ENCODE assay signal across 10 cellular contexts in the genomic region with DNA sequence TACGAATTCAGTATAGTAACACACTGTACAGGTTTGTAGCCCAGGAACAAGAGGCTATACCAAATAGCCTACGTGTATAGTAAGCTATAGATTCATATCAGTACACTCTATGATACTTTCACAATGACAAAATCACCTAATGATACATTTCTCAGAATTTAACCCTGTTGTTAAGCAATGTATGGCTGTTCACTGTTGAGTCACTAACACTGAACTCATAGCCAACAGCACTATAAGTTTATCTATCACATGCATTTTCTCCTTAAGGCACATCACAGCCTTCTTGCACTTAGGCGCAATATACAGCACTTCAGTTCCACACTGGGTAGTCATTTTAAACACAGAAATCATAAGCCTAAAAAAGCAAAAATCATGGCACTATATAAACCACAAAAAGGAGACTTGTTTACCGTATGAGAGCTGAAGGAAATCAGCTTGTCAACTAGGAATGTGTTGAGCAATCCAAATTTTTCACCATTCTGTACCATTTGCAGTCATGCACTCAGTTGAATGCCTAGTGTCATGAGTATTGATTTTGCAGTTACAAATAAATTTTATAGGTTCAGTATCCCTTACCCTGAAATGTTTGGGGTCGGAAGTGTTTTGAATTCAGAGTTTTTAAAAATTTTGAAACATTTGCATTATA. TPM values are rescaled to one million over a fixed set of nuclear protein-coding genes. Genes with fewer than 3 reads are reported as not detected.
DNase-seq lines count a peak whose midpoint lies in the region; ATAC-seq, FAIRE-seq and TF ChIP-seq lines count a peak whose summit lies in the region.
"Had no signal": no experiment of that assay in that cellular context is flagged by ENCODE, and none has a peak within 500 bp of the region (broad histone marks: within the 10 kb centered on the region; RNA-seq: fewer than 3 reads in every experiment).

No MANE protein-coding gene starts in this region.

- peak overlapping the region; percentile 0; the same call in 1 of the 3 replicates for H2BK15ac ChIP-seq in IMR-90 (ENCODE audit: low read depth, low read length)
- no peak overlapping the region for H2BK15ac ChIP-seq in mesenchymal stem cell (ENCODE audit: low read depth, poor library complexity, severe bottlenecking)

- no peak overlapping the region for H2AFZ ChIP-seq in IMR-90 (replicated peaks; ENCODE audit: low read length, poor library complexity)
- H2AFZ ChIP-seq in mesenchymal stem cell (ENCODE audit: low read depth, low read length), result no peak overlapping the region

- H3K18ac ChIP-seq in IMR-90 (ENCODE audit: low read depth, low read length) (peak overlapping the region; percentile 53; the same call in 1 of the 2 replicates), mesenchymal stem cell (ENCODE audit: low read depth in 1 of 2, low read length in 2 of 2) (no peak overlapping the region)

- H3K4me1 ChIP-seq in IMR-90 (ENCODE audit: control insufficient read depth, insufficient read depth, low read length), result peaks cover 4% of the 10 kb centered on the region; the same call in 1 of the 2 replicates
- peaks cover 63% of the 10 kb centered on the region for H3K4me1 ChIP-seq in adipocyte (ENCODE audit: control insufficient read depth, insufficient read depth, low read length)
- H3K4me1 ChIP-seq in mesenchymal stem cell (ENCODE audit: control insufficient read depth, insufficient read depth, low read depth, low read length), result no peaks in the 10 kb centered on the region
- H3K4me1 ChIP-seq in CD8-positive, alpha-beta memory T cell (ENCODE audit: insufficient read depth, low read length), result no peaks in the 10 kb centered on the region

- in situ Hi-C loops in IMR-90 (cut with MboI; ENCODE audit: low sequenced_read_pairs), result no loop called here

- peak; percentile 32 for FAIRE-seq in D721Med (lab: Jason Lieb, UNC)

- TF ChIP-seq RAD21 in IMR-90 (IDR thresholded peaks at IDR 0.05; ENCODE audit: low read length), result no peak

- DNase-seq in D721Med (ENCODE audit: insufficient read length, low spot score), result no peak
- peak; percentile 71 for DNase-seq in IMR-90
- peak; percentile 72 for DNase-seq in adipocyte (ENCODE audit: low read depth)
- DNase-seq in mesenchymal stem cell, result peak; percentile 82
- DNase-seq in CD8-positive, alpha-beta memory T cell, result no peak
- no peak for DNase-seq in DMS79 (lab: John Stamatoyannopoulos, UW)
- DNase-seq: central memory CD4-positive, alpha-beta T cell; GOT3 had no signal

- peak; percentile 65 for ATAC-seq in IMR-90 (ENCODE audit: low read depth)
- no peak for ATAC-seq in HG03457 (IDR thresholded peaks at IDR 0.05; ENCODE audit: unreplicated experiment)
- ATAC-seq in GM19452 (IDR thresholded peaks at IDR 0.05; ENCODE audit: unreplicated experiment), result no peak

- peaks cover 0 to 7% (median 0%) of the 10 kb centered on the region in 5 donors for H3K9me3 Mint-ChIP-seq in CD8-positive, alpha-beta memory T cell

- H2BK12ac ChIP-seq in mesenchymal stem cell (ENCODE audit: low read length in 2 of 2), result no peak overlapping the region

- no peaks in the 10 kb centered on the region for H3K9me3 ChIP-seq in IMR-90 (ENCODE audit: control insufficient read depth, insufficient read depth, low read length)
- no peaks in the 10 kb centered on the region for H3K9me3 ChIP-seq in adipocyte (ENCODE audit: control insufficient read depth, low read length)
- H3K9me3 ChIP-seq in mesenchymal stem cell (ENCODE audit: control insufficient read depth, low read length), result peaks cover 13% of the 10 kb centered on the region
- no peaks in the 10 kb centered on the region for H3K9me3 ChIP-seq in CD8-positive, alpha-beta memory T cell (ENCODE audit: low read length)

- H3K9me1 ChIP-seq in IMR-90 (ENCODE audit: insufficient read depth, low read length), result no peaks in the 10 kb centered on the region; the same call in 1 of the 2 replicates

- peak overlapping the region; percentile 40; the same call in 1 of the 2 replicates for H3K56ac ChIP-seq in IMR-90 (ENCODE audit: extremely low read depth, insufficient read depth, low read length)

- dilution Hi-C loops in IMR-90 (cut with HindIII; ENCODE audit: low sequenced_read_pairs, unreplicated experiment), result no loop called here

- H3K23ac ChIP-seq in IMR-90 (ENCODE audit: low read depth, low read length) (peak overlapping the region; percentile 21; the same call in 1 of the 2 replicates), mesenchymal stem cell (ENCODE audit: low read length in 2 of 2) (no peak overlapping the region)

- no peak overlapping the region for H4K5ac ChIP-seq in IMR-90 (ENCODE audit: low read depth, low read length)

- H3K36me3 Mint-ChIP-seq in CD8-positive, alpha-beta memory T cell, result peaks cover 2 to 14% (median 3%) of the 10 kb centered on the region in 3 donors

- H3K4me3 ChIP-seq in IMR-90 (ENCODE audit: insufficient read depth, low read depth, low read length) (no peak overlapping the region), adipocyte (ENCODE audit: low read length) (peak overlapping the region; percentile 38), mesenchymal stem cell (ENCODE audit: insufficient read depth in 1 of 2, low read depth in 1 of 2, low read length in 2 of 2) (peak overlapping the region in 1 of 2 experiments; percentile 12)
- no peak overlapping the region for H3K4me3 ChIP-seq in CD8-positive, alpha-beta memory T cell (ENCODE audit: low read length)

- TF ChIP-seq CTCF in D721Med (IDR thresholded peaks at IDR 0.05; ENCODE audit: insufficient read depth, missing control alignments), result no peak
- TF ChIP-seq CTCF in IMR-90 (conservative IDR thresholded peaks at IDR 0.05; ENCODE audit: low read depth, low read length), result no peak

- H3K36me3 ChIP-seq in IMR-90 (ENCODE audit: control insufficient read depth, insufficient read depth, low read length) (no peaks in the 10 kb centered on the region), adipocyte (ENCODE audit: control insufficient read depth, insufficient read depth, low read length, severe bottlenecking) (no peaks in the 10 kb centered on the region), mesenchymal stem cell (ENCODE audit: control insufficient read depth in 1 of 2, insufficient read depth in 2 of 2, low read depth in 1 of 2, low read length in 2 of 2) (no peaks in the 10 kb centered on the region)
- no peaks in the 10 kb centered on the region for H3K36me3 ChIP-seq in CD8-positive, alpha-beta memory T cell (ENCODE audit: insufficient read depth, low read length)

- peak overlapping the region; percentile 99 for H2BK20ac ChIP-seq in IMR-90 (ENCODE audit: low read depth, low read length)

- peaks cover 0 to 7% (median 2%) of the 10 kb centered on the region in 3 donors for H3K4me1 Mint-ChIP-seq in CD8-positive, alpha-beta memory T cell

- H3K27ac Mint-ChIP-seq in CD8-positive, alpha-beta memory T cell, result no peak overlapping the region

- H3K4ac ChIP-seq in IMR-90 (ENCODE audit: low read depth, low read length) (peak overlapping the region; percentile 13; the same call in 1 of the 2 replicates), mesenchymal stem cell (ENCODE audit: low read depth in 1 of 2, low read length in 2 of 2) (no peak overlapping the region)

- H2BK5ac ChIP-seq in IMR-90 (ENCODE audit: low read depth, low read length, poor library complexity, severe bottlenecking) (peak overlapping the region; percentile 95), mesenchymal stem cell (ENCODE audit: low read depth, low read length, poor library complexity, severe bottlenecking) (no peak overlapping the region)

- H2BK120ac ChIP-seq in IMR-90 (ENCODE audit: low read depth, low read length) (peak overlapping the region; percentile 80), mesenchymal stem cell (ENCODE audit: low read depth, low read length) (no peak overlapping the region)

- H3K14ac ChIP-seq in IMR-90 (replicated peaks; ENCODE audit: low read depth, low read length), result peak overlapping the region; percentile 29; the same call in 1 of the 2 replicates
- no peak overlapping the region for H3K14ac ChIP-seq in mesenchymal stem cell (ENCODE audit: low read length in 2 of 2)

- no peak overlapping the region for H2AK9ac ChIP-seq in IMR-90 (replicated peaks; ENCODE audit: low read depth, low read length, poor library complexity)

- H4K91ac ChIP-seq in IMR-90 (ENCODE audit: insufficient read depth, low read depth, low read length) (peak overlapping the region; percentile 1; the same call in 1 of the 2 replicates), mesenchymal stem cell (ENCODE audit: low read length) (no peak overlapping the region)

- TF ChIP-seq POLR2A in IMR-90 (IDR thresholded peaks at IDR 0.05; ENCODE audit: low read depth, low read length), result no peak

- H3K27me3 ChIP-seq in IMR-90 (ENCODE audit: control insufficient read depth, insufficient read depth, low read length), result no peaks in the 10 kb centered on the region
- no peaks in the 10 kb centered on the region for H3K27me3 ChIP-seq in adipocyte (replicated peaks; ENCODE audit: control insufficient read depth, insufficient read depth, low read length)
- no peaks in the 10 kb centered on the region for H3K27me3 ChIP-seq in mesenchymal stem cell (ENCODE audit: control insufficient read depth in 1 of 2, insufficient read depth in 1 of 2, low read length in 2 of 2)
- no peaks in the 10 kb centered on the region for H3K27me3 ChIP-seq in CD8-positive, alpha-beta memory T cell (ENCODE audit: insufficient read depth, low read length, poor library complexity, severe bottlenecking)

- no peak overlapping the region for H3K4me3 Mint-ChIP-seq in CD8-positive, alpha-beta memory T cell

- no peaks in the 10 kb centered on the region for H4K20me1 ChIP-seq in IMR-90 (ENCODE audit: insufficient read depth, low read length)

- intact Hi-C loops in IMR-90 (cut with micrococcal nuclease), result no loop called here

- no CpG with 5 or more reads among the region's 5 CpGs for WGBS in IMR-90 (ENCODE audit: extremely low coverage in 2 of 2, insufficient read length in 1 of 2), 2 experiments
- WGBS in mesenchymal stem cell, result 20% methylated on average over 2 of the region's 5 CpGs

- H2AK5ac ChIP-seq in IMR-90 (ENCODE audit: low read depth, low read length) (no peak overlapping the region), mesenchymal stem cell (ENCODE audit: low read length, severe bottlenecking) (no peak overlapping the region)

- BruUV-seq in IMR-90 (replicated peaks; lab: Mats Ljungman, UMichigan), result no TSS peak

- no peaks in the 10 kb centered on the region for H3K27me3 Mint-ChIP-seq in CD8-positive, alpha-beta memory T cell

- H3K27ac ChIP-seq in IMR-90 (ENCODE audit: insufficient read depth, low read length), result no peak overlapping the region; the same call in 1 of the 2 replicates
- no peak overlapping the region for H3K27ac ChIP-seq in mesenchymal stem cell (ENCODE audit: low read length, poor library complexity, severe bottlenecking)
- no peak overlapping the region for H3K27ac ChIP-seq in CD8-positive, alpha-beta memory T cell (ENCODE audit: low read depth, low read length)

- H3K4me2 ChIP-seq in IMR-90 (ENCODE audit: low read depth, low read length) (peak overlapping the region; percentile 26; the same call in 1 of the 2 replicates), mesenchymal stem cell (ENCODE audit: low read length, poor library complexity, severe bottlenecking) (no peak overlapping the region)

- H4K8ac ChIP-seq in IMR-90 (ENCODE audit: low read depth in 2 of 2, low read length in 2 of 2) (peak overlapping the region in 1 of 2 experiments; percentile 14; a peak in 2 of 4 replicates), mesenchymal stem cell (ENCODE audit: low read length) (no peak overlapping the region)

- CTCF ChIA-PET in IMR-90 (lab: Yijun Ruan, JAX), result interaction anchor here (1.6 kb wide), 1 partner anchor 46 kb away, joined by 5 read pairs; the partner anchor contains the start of gene ZNF438
- CTCF ChIA-PET in CD8-positive, alpha-beta memory T cell (lab: Charles Lee), result interaction anchor here (1.2 kb wide), 1 partner anchor 9 kb away, joined by 3 read pairs; no protein-coding TSS in a partner anchor

- H3K79me1 ChIP-seq in IMR-90 (ENCODE audit: low read depth in 1 of 2, low read length in 2 of 2) (peaks cover 8 to 34% of the 10 kb centered on the region in 2 experiments), mesenchymal stem cell (replicated peaks; ENCODE audit: low read length, poor library complexity, severe bottlenecking) (peaks cover 6% of the 10 kb centered on the region)

- H3K9ac ChIP-seq in IMR-90 (ENCODE audit: low read depth, low read length) (no peak overlapping the region), adipocyte (ENCODE audit: low read length) (peak overlapping the region; percentile 76), mesenchymal stem cell (ENCODE audit: low read length) (peak overlapping the region; percentile 23)

- POLR2A ChIA-PET in IMR-90 (lab: Charles Lee; ENCODE audit: unreplicated experiment), result no interaction called here
- POLR2A ChIA-PET in CD8-positive, alpha-beta memory T cell (lab: Charles Lee), result no interaction called here

RNA-seq across cellular contexts. Expression of gene ZNF438, which starts 45.5 kb away (rescaled TPM):
- 2.8 and 2.9 TPM in 2 replicates for total RNA-seq in IMR-90 (2012; rRNA removed)
- 1.8 TPM in 2 replicates for polyA plus RNA-seq in IMR-90 (2012; rRNA removed)
- polyA plus RNA-seq in IMR-90 (2012; cell fraction: cytosol; rRNA removed), result 0.75 and 0.88 TPM in 2 replicates
- 1.1 and 4.6 TPM in 2 replicates for polyA plus RNA-seq in IMR-90 (2012; cell fraction: nucleus; rRNA removed; ENCODE audit: low replicate concordance)
- polyA plus RNA-seq in mesenchymal stem cell (2013, experiment 1 of 2), result 3.4 TPM
- polyA plus RNA-seq in mesenchymal stem cell (2013, experiment 2 of 2), result 3.5 TPM
- 1 to 10 TPM; 2.9 to 3.9 TPM for total RNA-seq in CD8-positive, alpha-beta memory T cell
- 4.2 TPM for polyA plus RNA-seq in CD8-positive, alpha-beta memory T cell

Comparison
In these comparisons a context has a peak if more than half of its experiments do, and no peak if none do; other contexts are left out.
1. DNase-seq: peak in IMR-90 (single experiment), adipocyte (single experiment) and mesenchymal stem cell (single experiment); none in D721Med (single experiment), CD8-positive, alpha-beta memory T cell (0 of 5) and DMS79 (single experiment).